Comparison of ENCODE assay signal across 20 cellular contexts in genomic region chr3:178146406-178146831, GRCh38.
DNase-seq lines count a peak whose midpoint lies in the region; ATAC-seq, FAIRE-seq and TF ChIP-seq lines count a peak whose summit lies in the region.
"Had no signal": no experiment of that assay in that cellular context is flagged by ENCODE, and none has a peak within 500 bp of the region (broad histone marks: within the 10 kb centered on the region; RNA-seq: fewer than 3 reads in every experiment).

No MANE protein-coding gene starts in this region.

- H3K4me1 Mint-ChIP-seq in nephron = peaks cover 13% of the 10 kb centered on the region

- no peak overlapping the region for H3K4me3 Mint-ChIP-seq in nephron
- H3K4me3 Mint-ChIP-seq: activated T-cell treated with anti-CD3 and anti-CD28 coated beads, Interleukin-2, amount 50 U/mL, for 24 hours had no signal

- ATAC-seq in GM21423 (IDR thresholded peaks at IDR 0.05; ENCODE audit: unreplicated experiment) (no peak), GM18519 (IDR thresholded peaks at IDR 0.05; ENCODE audit: low FRiP score, unreplicated experiment) (no peak)
- ATAC-seq: gastroesophageal sphincter; stimulated activated naive CD8-positive, alpha-beta T cell treated with anti-CD3 and anti-CD28 coated beads, Interleukin-15, Interleukin-2, amounts not matched to agents 100 U/mL and 50 U/mL, for 24 hours had no signal

- H3K27ac ChIP-seq in C4-2B (peak overlapping the region; percentile 63), HEK293 (ENCODE audit: extremely low read depth, low read depth, low read length) (no peak overlapping the region)
- H3K27ac ChIP-seq: gastroesophageal sphincter, spleen had no signal

- no peaks in the 10 kb centered on the region for H3K9me3 ChIP-seq in HEK293 (ENCODE audit: control insufficient read depth, insufficient read depth, low read depth, low read length)
- H3K9me3 ChIP-seq: gastroesophageal sphincter, spleen had no signal

- H3K36me3 Mint-ChIP-seq in nephron (ENCODE audit: low read depth) = no peaks in the 10 kb centered on the region

- H3K27me3 Mint-ChIP-seq in nephron (ENCODE audit: low read depth) = no peaks in the 10 kb centered on the region
- H3K27me3 Mint-ChIP-seq: activated T-cell treated with anti-CD3 and anti-CD28 coated beads, Interleukin-2, amount 50 U/mL, for 24 hours had no signal

- DNase-seq in stimulated activated CD4-positive, alpha-beta T cell treated with anti-CD3 and anti-CD28 coated beads, Interleukin-4, amount 100 ng/mL, for 24 hours = no peak
- no peak for DNase-seq in kidney glomerular epithelial cell (lab: John Stamatoyannopoulos, UW)
- DNase-seq: activated T-cell treated with anti-CD3 and anti-CD28 coated beads, Interleukin-2, amount 50 U/mL, for 24 hours; HCEC 1CT; KG1; midbrain; NCI-H1436; NCI-H748 treated with DMSO at 0.1 percent for 48 hours; SHP77 treated with DMSO at 0.1 percent for 48 hours; spleen; stimulated activated naive CD8-positive, alpha-beta T cell treated with anti-CD3 and anti-CD28 coated beads, Interleukin-15, Interleukin-2, amounts not matched to agents 100 U/mL and 50 U/mL, for 24 hours; T-helper 9 cell had no signal

- POLR2A ChIA-PET in HEK293 (lab: Yijun Ruan, JAX) = no interaction called here

- peak overlapping the region; percentile 82 to 90 (median 82) for H3K27ac Mint-ChIP-seq in nephron
- H3K27ac Mint-ChIP-seq: activated T-cell treated with anti-CD3 and anti-CD28 coated beads, Interleukin-2, amount 50 U/mL, for 24 hours had no signal

- peak; percentile 97 for FAIRE-seq in TTC549 (lab: Jason Lieb, UNC)
- FAIRE-seq: GM12892 had no signal

- TF ChIP-seq CTCF in C4-2B (conservative IDR thresholded peaks at IDR 0.05) (no peak), HEK293 (tag by site-specific recombination; IDR thresholded peaks at IDR 0.05) (no peak), nephron (IDR thresholded peaks at IDR 0.05; ENCODE audit: unreplicated experiment in 3 of 3) (no peak)

- CTCF ChIA-PET in HEK293 (lab: Yijun Ruan, JAX) = interaction anchor here (0.6 kb wide), 1 partner anchor 513 kb away, joined by 4 read pairs; no protein-coding TSS in a partner anchor

- no peaks in the 10 kb centered on the region for H3K9me3 Mint-ChIP-seq in nephron

- H3K4me3 ChIP-seq in HEK293 (ENCODE audit: low read depth, low read length) = no peak overlapping the region
- H3K4me3 ChIP-seq: gastroesophageal sphincter, spleen had no signal

- H3K36me3 ChIP-seq in HEK293 (ENCODE audit: control insufficient read depth in 2 of 2, insufficient read depth in 1 of 2, low read length in 2 of 2) = no peaks in the 10 kb centered on the region
- H3K36me3 ChIP-seq: gastroesophageal sphincter, spleen had no signal

- 0 out of 2 replicates have a peak, but pooled peaks cover 2% of the 10 kb centered on the region for H3K4me1 ChIP-seq in HEK293 (ENCODE audit: control insufficient read depth, insufficient read depth, low read length)
- H3K4me1 ChIP-seq: gastroesophageal sphincter, spleen had no signal

TF ChIP-seq in HEK293, 187 proteins besides CTCF, POLR2A, EP300 and RAD21:
- TF ChIP-seq TCF7L2 (IDR thresholded peaks at IDR 0.05; ENCODE audit: borderline replicate concordance, low read depth, low read length) = peak; percentile 44; the same call in 1 of the 2 replicates
- TF ChIP-seq FEZF1 (tag by site-specific recombination; IDR thresholded peaks at IDR 0.05) = peak; percentile 52
- TF ChIP-seq ZSCAN18 (tag by site-specific recombination; IDR thresholded peaks at IDR 0.05) = no peak
- TF ChIP-seq, protein P1, sequence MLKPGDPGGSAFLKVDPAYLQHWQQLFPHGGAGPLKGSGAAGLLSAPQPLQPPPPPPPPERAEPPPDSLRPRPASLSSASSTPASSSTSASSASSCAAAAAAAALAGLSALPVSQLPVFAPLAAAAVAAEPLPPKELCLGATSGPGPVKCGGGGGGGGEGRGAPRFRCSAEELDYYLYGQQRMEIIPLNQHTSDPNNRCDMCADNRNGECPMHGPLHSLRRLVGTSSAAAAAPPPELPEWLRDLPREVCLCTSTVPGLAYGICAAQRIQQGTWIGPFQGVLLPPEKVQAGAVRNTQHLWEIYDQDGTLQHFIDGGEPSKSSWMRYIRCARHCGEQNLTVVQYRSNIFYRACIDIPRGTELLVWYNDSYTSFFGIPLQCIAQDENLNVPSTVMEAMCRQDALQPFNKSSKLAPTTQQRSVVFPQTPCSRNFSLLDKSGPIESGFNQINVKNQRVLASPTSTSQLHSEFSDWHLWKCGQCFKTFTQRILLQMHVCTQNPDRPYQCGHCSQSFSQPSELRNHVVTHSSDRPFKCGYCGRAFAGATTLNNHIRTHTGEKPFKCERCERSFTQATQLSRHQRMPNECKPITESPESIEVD (tag by site-specific recombination; IDR thresholded peaks at IDR 0.05) = peak; percentile 45; the same call in 1 of the 2 replicates
